ENCODE assay signal across 18 cellular contexts in genomic region chr9:113381909-113382411, GRCh38. TPM values are rescaled to one million over a fixed set of nuclear protein-coding genes. Genes with fewer than 3 reads are reported as not detected.
DNase-seq lines count a peak whose midpoint lies in the region; ATAC-seq, FAIRE-seq and TF ChIP-seq lines count a peak whose summit lies in the region.
"Had no signal": no experiment of that assay in that cellular context is flagged by ENCODE, and none has a peak within 500 bp of the region (broad histone marks: within the 10 kb centered on the region; RNA-seq: fewer than 3 reads in every experiment).

No MANE protein-coding gene starts in this region.

- H3K79me2 ChIP-seq in keratinocyte (ENCODE audit: control insufficient read depth, insufficient read depth, low read length) = no peaks in the 10 kb centered on the region

- H3K27me3 ChIP-seq in keratinocyte (ENCODE audit: control insufficient read depth, extremely low read depth, insufficient read depth, low read length) (no peaks in the 10 kb centered on the region), prostate gland (replicated peaks; ENCODE audit: insufficient read depth) (no peaks in the 10 kb centered on the region)
- H3K27me3 ChIP-seq: heart right ventricle had no signal

- no peaks in the 10 kb centered on the region for H3K9me3 ChIP-seq in keratinocyte (ENCODE audit: control insufficient read depth, low read depth, low read length)
- no peaks in the 10 kb centered on the region for H3K9me3 ChIP-seq in prostate gland
- H3K9me3 ChIP-seq: heart right ventricle had no signal

- dilution Hi-C loops in keratinocyte (cut with MboI; ENCODE audit: extremely low pct_ligation_motif_present, low sequenced_read_pairs) = no loop called here

- FAIRE-seq in keratinocyte (lab: Jason Lieb, UNC) = no peak
- FAIRE-seq: D721Med had no signal

- peaks cover 46% of the 10 kb centered on the region for H3K4me1 Mint-ChIP-seq in Calu3 (ENCODE audit: low read depth, unreplicated experiment)
- H3K4me1 Mint-ChIP-seq: activated T-helper 17 cell treated with anti-CD3 and anti-CD28 coated beads, Interleukin-2, amount 50 U/mL, for 72 hours had no signal

- no peak for TF ChIP-seq CTCF in Calu3 (IDR thresholded peaks at IDR 0.05; ENCODE audit: unreplicated experiment)
- no peak for TF ChIP-seq CTCF in keratinocyte (optimal IDR thresholded peaks at IDR 0.05 in 1 of 3, IDR thresholded peaks at IDR 0.05 in 1 of 3, conservative IDR thresholded peaks at IDR 0.05 in 1 of 3; ENCODE audit: extremely low read depth in 1 of 3, insufficient read depth in 2 of 3, low read length in 3 of 3)
- TF ChIP-seq CTCF in prostate gland (IDR thresholded peaks at IDR 0.05) = no peak

- CTCF ChIA-PET in Calu3 (lab: Charles Lee) = interaction anchor here (0.6 kb wide), 1 partner anchor 12 kb away, joined by 3 read pairs; no protein-coding TSS in a partner anchor

- H3K27me3 Mint-ChIP-seq in Calu3 (ENCODE audit: unreplicated experiment) = no peaks in the 10 kb centered on the region
- H3K27me3 Mint-ChIP-seq: activated T-helper 17 cell treated with anti-CD3 and anti-CD28 coated beads, Interleukin-2, amount 50 U/mL, for 72 hours had no signal

- no peaks in the 10 kb centered on the region for H4K20me1 ChIP-seq in keratinocyte (ENCODE audit: control insufficient read depth, extremely low read depth, insufficient read depth, low read length)

- H2AFZ ChIP-seq in keratinocyte (ENCODE audit: control insufficient read depth, low read length) = peak overlapping the region; percentile 16

- H3K4me3 Mint-ChIP-seq in Calu3 (ENCODE audit: low read depth, unreplicated experiment) = peak overlapping the region; percentile 10

- no peaks in the 10 kb centered on the region for H3K9me3 Mint-ChIP-seq in Calu3 (ENCODE audit: low read depth, unreplicated experiment)
- H3K9me3 Mint-ChIP-seq: activated T-helper 17 cell treated with anti-CD3 and anti-CD28 coated beads, Interleukin-2, amount 50 U/mL, for 72 hours had no signal

- peak overlapping the region; percentile 82 for H3K27ac Mint-ChIP-seq in Calu3 (ENCODE audit: unreplicated experiment)

- peaks cover 14% of the 10 kb centered on the region for H3K4me1 ChIP-seq in keratinocyte (ENCODE audit: control insufficient read depth, extremely low read depth, insufficient read depth, low read length)
- no peaks in the 10 kb centered on the region for H3K4me1 ChIP-seq in prostate gland (replicated peaks)

- no peak for TF ChIP-seq POLR2A in prostate gland (IDR thresholded peaks at IDR 0.05)

- H3K36me3 ChIP-seq in keratinocyte (ENCODE audit: control insufficient read depth in 2 of 2, extremely low read depth in 1 of 2, insufficient read depth in 2 of 2, low read length in 2 of 2) (peaks cover 0 to 2% of the 10 kb centered on the region in 2 experiments), prostate gland (no peaks in the 10 kb centered on the region)

- H3K4me2 ChIP-seq in keratinocyte (ENCODE audit: control insufficient read depth, extremely low read depth, insufficient read depth, low read depth, low read length) = peak overlapping the region; percentile 27

- intact Hi-C loops in Calu3 (cut with micrococcal nuclease; ENCODE audit: unreplicated experiment) = loop anchor here (2.0 kb wide), 1 partner anchor 19 kb away; the partner anchor contains the start of gene ALAD
- intact Hi-C loops in prostate gland (cut with DNase I) = no loop called here

- DNase-seq in Calu3 (peak; percentile 72), NCI-H526 treated with DMSO at 0.1 percent for 48 hours (lab: John Stamatoyannopoulos, UW) (peak; percentile 6), keratinocyte (ENCODE audit: low read depth, low spot score) (no peak), prostate gland (ENCODE audit: low spot score) (peak; percentile 82), RPMI8226 (no peak), NOMO-1 treated with dmso at 0.1 percent for 144 hours (lab: John Stamatoyannopoulos, UW; ENCODE audit: unreplicated experiment) (no peak), NCI-H2196 treated with DMSO at 0.1 percent for 48 hours (lab: John Stamatoyannopoulos, UW; ENCODE audit: unreplicated experiment) (no peak)
- DNase-seq: amygdala; erythroblast; GOT3; heart right ventricle; NCI-H1105; NCI-H524; stimulated activated naive CD4-positive, alpha-beta T cell treated with Interleukin-2 at 50 U/mL for 16 hours had no signal

- WGBS in prostate gland = 62% methylated on average over 8 of the region's 8 CpGs

- H3K9ac ChIP-seq in keratinocyte (ENCODE audit: control insufficient read depth, extremely low read depth, insufficient read depth, low read length) = peak overlapping the region; percentile 28

- H3K36me3 Mint-ChIP-seq in Calu3 (ENCODE audit: insufficient read depth, unreplicated experiment) = peaks cover 13% of the 10 kb centered on the region

- no peak overlapping the region for H3K27ac ChIP-seq in keratinocyte (ENCODE audit: control insufficient read depth, insufficient read depth, low read length)
- H3K27ac ChIP-seq in prostate gland = peak overlapping the region; percentile 82 to 89
- H3K27ac ChIP-seq: heart right ventricle had no signal

- H3K4me3 ChIP-seq in keratinocyte (ENCODE audit: control insufficient read depth in 2 of 3, extremely low read depth in 1 of 3, insufficient read depth in 2 of 3, low read depth in 1 of 3, low read length in 3 of 3) (no peak overlapping the region), prostate gland (no peak overlapping the region)
- H3K4me3 ChIP-seq: heart right ventricle had no signal

- BruUV-seq in Calu3 (replicated peaks; lab: Mats Ljungman, UMichigan) = no TSS peak

- no peaks in the 10 kb centered on the region for H3K9me1 ChIP-seq in keratinocyte (ENCODE audit: control insufficient read depth, extremely low read depth, insufficient read depth, low read length)

- ATAC-seq in GM21619 (IDR thresholded peaks at IDR 0.05; ENCODE audit: unreplicated experiment) = no peak
- ATAC-seq: activated T-helper 17 cell treated with anti-CD3 and anti-CD28 coated beads, Interleukin-2, amount 50 U/mL, for 72 hours; heart right ventricle had no signal

RNA-seq across cellular contexts. Expression of gene HDHD3, which starts 5.2 kb away (rescaled TPM):
- total RNA-seq in Calu3 (2022) (30.8 and 35.2 TPM in 2 replicates), prostate gland (10 to 100 TPM; 52.2 to 72.1 TPM)
- 14.7 to 27.9 TPM (median 16.5 TPM) in 3 replicates for polyA plus RNA-seq in keratinocyte
- 6.4 TPM for polyA plus RNA-seq in keratinocyte (2011; ENCODE audit: low read depth)
- polyA plus RNA-seq in keratinocyte (2011; cell fraction: cytosol; rRNA removed) = 10.2 and 15.2 TPM in 2 replicates
- 29.1 and 33.1 TPM in 2 replicates for polyA plus RNA-seq in keratinocyte (2011; cell fraction: nucleus; rRNA removed)
- polyA plus RNA-seq in keratinocyte (2012; ENCODE audit: low replicate concordance) = 11.4 and 17.5 TPM in 2 replicates
- 9.8 to 17.6 TPM (median 16.6 TPM) in 3 replicates for polyA minus RNA-seq in keratinocyte
- polyA minus RNA-seq in keratinocyte (2011; cell fraction: cytosol; rRNA and poly(A)+ RNA removed) = 14.8 TPM
- 10.6 and 16.1 TPM in 2 replicates for polyA minus RNA-seq in keratinocyte (2011; cell fraction: nucleus; rRNA and poly(A)+ RNA removed)

RNA-seq across cellular contexts. Expression of gene ALAD, which starts 19.1 kb away (rescaled TPM):
- total RNA-seq in Calu3 (2022) = 20.6 and 24.1 TPM in 2 replicates
- polyA plus RNA-seq in keratinocyte = 6.7 to 9.3 TPM (median 9.0 TPM) in 3 replicates
- 1.9 TPM for polyA plus RNA-seq in keratinocyte (2011; ENCODE audit: low read depth)
- 4.6 and 6.5 TPM in 2 replicates for polyA plus RNA-seq in keratinocyte (2011; cell fraction: cytosol; rRNA removed)
- 10.9 and 11.2 TPM in 2 replicates for polyA plus RNA-seq in keratinocyte (2011; cell fraction: nucleus; rRNA removed)
- 5.8 and 14.0 TPM in 2 replicates for polyA plus RNA-seq in keratinocyte (2012; ENCODE audit: low replicate concordance)
- 5.0 to 17.5 TPM (median 7.0 TPM) in 3 replicates for polyA minus RNA-seq in keratinocyte
- 6.7 TPM for polyA minus RNA-seq in keratinocyte (2011; cell fraction: cytosol; rRNA and poly(A)+ RNA removed)
- polyA minus RNA-seq in keratinocyte (2011; cell fraction: nucleus; rRNA and poly(A)+ RNA removed) = 3.8 and 6.4 TPM in 2 replicates
- total RNA-seq in prostate gland = 100 to 1,000 TPM in 1 of 2 donors, 10 to 100 TPM in 1; 59.8 to 103 TPM

RNA-seq across cellular contexts. Expression of gene POLE3, which starts 28.5 kb away (rescaled TPM):
- 37.7 and 41.0 TPM in 2 replicates for total RNA-seq in Calu3 (2022)
- 52.0 to 77.2 TPM (median 69.0 TPM) in 3 replicates for polyA plus RNA-seq in keratinocyte
- polyA plus RNA-seq in keratinocyte (2011; ENCODE audit: low read depth) = 40.8 TPM
- polyA plus RNA-seq in keratinocyte (2011; cell fraction: cytosol; rRNA removed) = 48.1 and 84.8 TPM in 2 replicates
- 24.1 and 32.3 TPM in 2 replicates for polyA plus RNA-seq in keratinocyte (2011; cell fraction: nucleus; rRNA removed)
- 28.4 and 49.3 TPM in 2 replicates for polyA plus RNA-seq in keratinocyte (2012; ENCODE audit: low replicate concordance)
- 18.0 to 43.8 TPM (median 31.2 TPM) in 3 replicates for polyA minus RNA-seq in keratinocyte
- 23.8 TPM for polyA minus RNA-seq in keratinocyte (2011; cell fraction: cytosol; rRNA and poly(A)+ RNA removed)
- 5.3 and 10.2 TPM in 2 replicates for polyA minus RNA-seq in keratinocyte (2011; cell fraction: nucleus; rRNA and poly(A)+ RNA removed)
- total RNA-seq in prostate gland = 10 to 100 TPM; 42.7 to 61.9 TPM

RNA-seq across cellular contexts. Expression of gene C9orf43, which starts 28.6 kb away (rescaled TPM):
- total RNA-seq in Calu3 (2022) (0.33 and 0.51 TPM in 2 replicates), prostate gland (10 to 100 TPM in 1 of 2 donors, 1 to 10 TPM in 1; 3.7 to 11.0 TPM)
- polyA plus RNA-seq in keratinocyte = 0.75 to 0.91 TPM (median 0.89 TPM) in 3 replicates
- 0.92 TPM for polyA plus RNA-seq in keratinocyte (2011; ENCODE audit: low read depth)
- polyA plus RNA-seq in keratinocyte (2011; cell fraction: cytosol; rRNA removed) = 0.91 and 1.1 TPM in 2 replicates
- 0.51 and 1.0 TPM in 2 replicates for polyA plus RNA-seq in keratinocyte (2011; cell fraction: nucleus; rRNA removed)
- polyA plus RNA-seq in keratinocyte (2012; ENCODE audit: low replicate concordance) = 0.30 and 0.34 TPM in 2 replicates
- polyA minus RNA-seq in keratinocyte = 0.49 to 2.2 TPM in 2 of 3 replicates, not detected in the other
- not detected for polyA minus RNA-seq in keratinocyte (2011; cell fraction: cytosol; rRNA and poly(A)+ RNA removed)
- polyA minus RNA-seq in keratinocyte (2011; cell fraction: nucleus; rRNA and poly(A)+ RNA removed) = 0.53 and 0.54 TPM in 2 replicates

RNA-seq across cellular contexts. Expression of gene BSPRY, which starts 32.6 kb away (rescaled TPM):
- 14.5 and 17.4 TPM in 2 replicates for total RNA-seq in Calu3 (2022)
- polyA plus RNA-seq in keratinocyte = 0.41 to 0.54 TPM (median 0.54 TPM) in 3 replicates
- polyA plus RNA-seq in keratinocyte (2011; ENCODE audit: low read depth) = 7.5 TPM
- 0.51 and 0.70 TPM in 2 replicates for polyA plus RNA-seq in keratinocyte (2011; cell fraction: cytosol; rRNA removed)
- 0.43 and 0.59 TPM in 2 replicates for polyA plus RNA-seq in keratinocyte (2011; cell fraction: nucleus; rRNA removed)
- polyA plus RNA-seq in keratinocyte (2012; ENCODE audit: low replicate concordance) = 0.33 and 6.8 TPM in 2 replicates
- 0.22 to 0.56 TPM in 2 of 3 replicates, not detected in the other for polyA minus RNA-seq in keratinocyte
- polyA minus RNA-seq in keratinocyte (2011; cell fraction: cytosol; rRNA and poly(A)+ RNA removed) = 0.96 TPM
- polyA minus RNA-seq in keratinocyte (2011; cell fraction: nucleus; rRNA and poly(A)+ RNA removed) = 0.31 and 0.42 TPM in 2 replicates
- 10 to 100 TPM in 1 of 2 donors, 1 to 10 TPM in 1; 8.4 to 21.8 TPM for total RNA-seq in prostate gland
- polyA plus RNA-seq: neural cell had no signal

Comparison
In these comparisons a context has a peak if more than half of its experiments do, and no peak if none do; other contexts are left out.
1. DNase-seq: peak in Calu3 (single experiment), NCI-H526 treated with DMSO at 0.1 percent for 48 hours (single experiment) and prostate gland (single experiment); none in keratinocyte (single experiment), RPMI8226 (single experiment), NOMO-1 treated with dmso at 0.1 percent for 144 hours (single experiment) and NCI-H2196 treated with DMSO at 0.1 percent for 48 hours (single experiment).